ENCODE assay signal across 9 cellular contexts in genomic region chr9:86034863-86035734, GRCh38.
DNase-seq lines count a peak whose midpoint lies in the region; ATAC-seq, FAIRE-seq and TF ChIP-seq lines count a peak whose summit lies in the region.
"Had no signal": no experiment of that assay in that cellular context is flagged by ENCODE, and none has a peak within 500 bp of the region (broad histone marks: within the 10 kb centered on the region; RNA-seq: fewer than 3 reads in every experiment).

No MANE protein-coding gene starts in this region.

- no peak for FAIRE-seq in keratinocyte (lab: Jason Lieb, UNC)

- no peak overlapping the region for H3K4me3 Mint-ChIP-seq in CD4-positive, alpha-beta T cell
- H3K4me3 Mint-ChIP-seq: CD8-positive, alpha-beta T cell had no signal

- H3K9me3 ChIP-seq in SU-DHL-6 (ENCODE audit: insufficient read depth, low read length), result no peaks in the 10 kb centered on the region
- no peaks in the 10 kb centered on the region for H3K9me3 ChIP-seq in keratinocyte (ENCODE audit: control insufficient read depth, low read depth, low read length)
- no peaks in the 10 kb centered on the region for H3K9me3 ChIP-seq in CD4-positive, alpha-beta T cell (ENCODE audit: control insufficient read depth, low read length)

- POLR2A ChIA-PET in CD4-positive, alpha-beta T cell (lab: Charles Lee), result no interaction called here

- H3K4me2 ChIP-seq in SU-DHL-6 (ENCODE audit: low read depth, low read length, poor library complexity, severe bottlenecking) (no peak overlapping the region), keratinocyte (ENCODE audit: control insufficient read depth, extremely low read depth, insufficient read depth, low read depth, low read length) (no peak overlapping the region)

- CTCF ChIA-PET in CD4-positive, alpha-beta T cell (lab: Charles Lee), result no interaction called here

- no peak overlapping the region for H3K4me3 ChIP-seq in LNCaP clone FGC (ENCODE audit: low read depth, low read length)
- H3K4me3 ChIP-seq in SU-DHL-6 (ENCODE audit: insufficient read depth, low read length, poor library complexity, severe bottlenecking), result no peak overlapping the region
- no peak overlapping the region for H3K4me3 ChIP-seq in keratinocyte (ENCODE audit: control insufficient read depth in 2 of 3, extremely low read depth in 1 of 3, insufficient read depth in 2 of 3, low read depth in 1 of 3, low read length in 3 of 3)

- H3K79me2 ChIP-seq in SU-DHL-6 (ENCODE audit: insufficient read depth, low read length) (no peaks in the 10 kb centered on the region), keratinocyte (ENCODE audit: control insufficient read depth, insufficient read depth, low read length) (no peaks in the 10 kb centered on the region)

- H3F3A ChIP-seq in SU-DHL-6 (ENCODE audit: insufficient read depth), result no peaks in the 10 kb centered on the region

- no peak overlapping the region for H3K27ac ChIP-seq in SU-DHL-6 (ENCODE audit: low read depth, low read length)
- H3K27ac ChIP-seq in keratinocyte (ENCODE audit: control insufficient read depth, insufficient read depth, low read length), result no peak overlapping the region
- no peak overlapping the region for H3K27ac ChIP-seq in CD4-positive, alpha-beta T cell (ENCODE audit: low read depth, low read length)

- no peaks in the 10 kb centered on the region for H3K36me3 ChIP-seq in SU-DHL-6 (ENCODE audit: low read length)
- peaks cover 3 to 10% of the 10 kb centered on the region in 2 experiments for H3K36me3 ChIP-seq in keratinocyte (ENCODE audit: control insufficient read depth in 2 of 2, extremely low read depth in 1 of 2, insufficient read depth in 2 of 2, low read length in 2 of 2)

- intact Hi-C loops in CD4-positive, alpha-beta T cell (cut with DNase I, micrococcal nuclease), result no loop called here

- H3K36me3 Mint-ChIP-seq in CD4-positive, alpha-beta T cell (ENCODE audit: low read depth), result no peaks in the 10 kb centered on the region
- H3K36me3 Mint-ChIP-seq: CD8-positive, alpha-beta T cell had no signal

- H3K27me3 ChIP-seq in SU-DHL-6 (ENCODE audit: low read length), result no peaks in the 10 kb centered on the region
- H3K27me3 ChIP-seq in keratinocyte (ENCODE audit: control insufficient read depth, extremely low read depth, insufficient read depth, low read length), result no peaks in the 10 kb centered on the region
- no peaks in the 10 kb centered on the region for H3K27me3 ChIP-seq in CD4-positive, alpha-beta T cell (ENCODE audit: control insufficient read depth, insufficient read depth, low read length)

- H3K9me2 ChIP-seq in SU-DHL-6 (replicated peaks; ENCODE audit: insufficient read depth, low read length), result no peaks in the 10 kb centered on the region

- H2AFZ ChIP-seq in SU-DHL-6 (ENCODE audit: low read depth, low read length, severe bottlenecking) (no peak overlapping the region), keratinocyte (ENCODE audit: control insufficient read depth, low read length) (no peak overlapping the region)

- dilution Hi-C loops in keratinocyte (cut with MboI; ENCODE audit: extremely low pct_ligation_motif_present, low sequenced_read_pairs), result no loop called here

- H3K9ac ChIP-seq in SU-DHL-6 (ENCODE audit: low read length), result no peak overlapping the region
- H3K9ac ChIP-seq in keratinocyte (ENCODE audit: control insufficient read depth, extremely low read depth, insufficient read depth, low read length), result no peak overlapping the region

- DNase-seq in NOMO-1 treated with dmso at 0.1 percent for 144 hours (lab: John Stamatoyannopoulos, UW; ENCODE audit: unreplicated experiment) (peak; percentile 7), NOMO-1 (lab: John Stamatoyannopoulos, UW; ENCODE audit: unreplicated experiment in 2 of 2) (no peak), LNCaP clone FGC (ENCODE audit: low read depth) (no peak), keratinocyte (ENCODE audit: low read depth, low spot score) (no peak)
- DNase-seq in CD4-positive, alpha-beta T cell, result no peak
- DNase-seq in stimulated activated CD4-positive, alpha-beta T cell treated with anti-CD3 and anti-CD28 coated beads, Interleukin-4, amount 100 ng/mL, for 24 hours, result no peak

- no peaks in the 10 kb centered on the region for H3K9me1 ChIP-seq in keratinocyte (ENCODE audit: control insufficient read depth, extremely low read depth, insufficient read depth, low read length)

- no peaks in the 10 kb centered on the region for H4K20me1 ChIP-seq in SU-DHL-6 (ENCODE audit: low read depth, low read length)
- no peaks in the 10 kb centered on the region for H4K20me1 ChIP-seq in keratinocyte (ENCODE audit: control insufficient read depth, extremely low read depth, insufficient read depth, low read length)

- H3K9me3 Mint-ChIP-seq in CD4-positive, alpha-beta T cell, result no peaks in the 10 kb centered on the region
- H3K9me3 Mint-ChIP-seq: CD8-positive, alpha-beta T cell had no signal

- no peaks in the 10 kb centered on the region for H3K27me3 Mint-ChIP-seq in CD4-positive, alpha-beta T cell

- peak; percentile 73 for TF ChIP-seq CTCF in LNCaP clone FGC (IDR thresholded peaks at IDR 0.05; ENCODE audit: control insufficient read depth, extremely low read depth, insufficient read depth)
- peak; percentile 41 for TF ChIP-seq CTCF in SU-DHL-6 (IDR thresholded peaks at IDR 0.05; ENCODE audit: insufficient read depth, low read length, poor library complexity, severe bottlenecking)
- peak; percentile 49 to 75 (median 67) for TF ChIP-seq CTCF in keratinocyte (optimal IDR thresholded peaks at IDR 0.05 in 1 of 3, IDR thresholded peaks at IDR 0.05 in 1 of 3, conservative IDR thresholded peaks at IDR 0.05 in 1 of 3; ENCODE audit: extremely low read depth in 1 of 3, insufficient read depth in 2 of 3, low read length in 3 of 3)
- TF ChIP-seq CTCF in CD4-positive, alpha-beta T cell (IDR thresholded peaks at IDR 0.05), result no peak

- no peak overlapping the region for H3K27ac Mint-ChIP-seq in CD4-positive, alpha-beta T cell
- H3K27ac Mint-ChIP-seq: CD8-positive, alpha-beta T cell had no signal

- no peak for ATAC-seq in GM21825 (IDR thresholded peaks at IDR 0.05; ENCODE audit: unreplicated experiment)
- ATAC-seq in CD4-positive, alpha-beta T cell (ENCODE audit: poor library complexity), result no peak
- ATAC-seq: CD8-positive, alpha-beta T cell had no signal

- peaks cover 3% of the 10 kb centered on the region for H3K4me1 ChIP-seq in keratinocyte (ENCODE audit: control insufficient read depth, extremely low read depth, insufficient read depth, low read length)

- no peaks in the 10 kb centered on the region for H3K4me1 Mint-ChIP-seq in CD4-positive, alpha-beta T cell (ENCODE audit: low read depth)
